ENCODE assay signal across 8 cellular contexts in the genomic region with DNA sequence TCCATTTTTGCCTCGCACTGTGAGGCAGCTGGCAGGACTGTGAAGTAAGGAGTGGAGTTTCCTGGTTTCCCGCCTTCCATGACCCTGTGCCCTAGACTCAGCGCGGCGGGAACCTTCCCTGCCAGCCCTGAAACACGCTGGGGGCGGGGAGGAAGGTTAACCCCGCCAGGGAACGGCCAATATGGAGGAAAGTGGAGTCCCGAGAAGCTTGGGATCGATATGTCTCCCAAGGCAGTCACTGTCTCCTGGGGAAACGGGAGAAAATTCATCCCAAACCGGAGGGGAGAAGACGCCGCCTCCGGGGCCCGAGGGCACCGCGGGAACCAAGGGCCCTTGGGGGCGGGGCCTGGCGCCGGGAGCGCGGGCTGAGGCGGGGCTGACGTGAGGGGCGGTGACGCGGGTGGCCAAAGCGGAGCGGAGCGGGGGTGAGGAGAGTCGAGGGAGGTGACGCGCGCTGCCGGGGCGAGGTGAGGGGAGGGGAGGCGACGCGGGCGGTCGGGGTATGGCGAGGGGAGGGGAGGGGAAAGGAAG. TPM values are rescaled to one million over a fixed set of nuclear protein-coding genes. Genes with fewer than 3 reads are reported as not detected.
DNase-seq lines count a peak whose midpoint lies in the region; ATAC-seq, FAIRE-seq and TF ChIP-seq lines count a peak whose summit lies in the region.

Gene HMCES, plus strand, starts transcription at position 432 of the 531 bp plus-strand sequence. CDS start 863 bp downstream, outside the sequence.

- peak; percentile 92 for ATAC-seq in CD4-positive, alpha-beta T cell (ENCODE audit: poor library complexity)
- ATAC-seq in GM21515 (IDR thresholded peaks at IDR 0.05; ENCODE audit: unreplicated experiment) = peak; percentile 41

- peak within 1 kb of the TSS; percentile 86 for H3K9ac ChIP-seq in endothelial cell of umbilical vein (replicated peaks; ENCODE audit: extremely low read depth, insufficient read depth, low read length)

- peak within 1 kb of the TSS; percentile 97 for H3K4me3 Mint-ChIP-seq in CD4-positive, alpha-beta T cell
- peak within 1 kb of the TSS; percentile 89 for H3K4me3 Mint-ChIP-seq in mesothelial cell of epicardium

- H3K79me2 ChIP-seq in endothelial cell of umbilical vein (ENCODE audit: control insufficient read depth, insufficient read depth, low read length) = peaks cover 11% of the 10 kb centered on the region

- peak within 1 kb of the TSS; percentile 95 for H3K27ac Mint-ChIP-seq in CD4-positive, alpha-beta T cell
- peak within 1 kb of the TSS; percentile 97 for H3K27ac Mint-ChIP-seq in mesothelial cell of epicardium

- peaks cover 18 to 28% of the 10 kb centered on the region in 2 experiments for H3K36me3 ChIP-seq in endothelial cell of umbilical vein (ENCODE audit: control insufficient read depth in 2 of 2, extremely low read depth in 1 of 2, insufficient read depth in 2 of 2, low read length in 2 of 2)

- peak within 1 kb of the TSS; percentile 90 for H2AFZ ChIP-seq in endothelial cell of umbilical vein (ENCODE audit: low read depth, low read length)

- peak within 1 kb of the TSS; percentile 81 to 98 (median 89) for H3K4me3 ChIP-seq in endothelial cell of umbilical vein (replicated peaks in 1 of 3; ENCODE audit: insufficient read depth in 1 of 3, low read depth in 1 of 3, low read length in 3 of 3)

- H3K27me3 Mint-ChIP-seq in CD4-positive, alpha-beta T cell = no peaks in the 10 kb centered on the region
- H3K27me3 Mint-ChIP-seq in mesothelial cell of epicardium (ENCODE audit: low read depth) = no peaks in the 10 kb centered on the region

- intact Hi-C loops in CD4-positive, alpha-beta T cell (cut with DNase I, micrococcal nuclease) = loop anchor here (1.0 to 5.0 kb wide), 2 partner anchors 36 to 119 kb away; no protein-coding TSS in a partner anchor
- intact Hi-C loops in endothelial cell of umbilical vein (cut with micrococcal nuclease) = no loop called here

- dilution Hi-C loops in endothelial cell of umbilical vein (cut with MboI; ENCODE audit: extremely low pct_ligation_motif_present, low sequenced_read_pairs) = no loop called here

- peaks cover 80% of the 10 kb centered on the region for H3K36me3 Mint-ChIP-seq in CD4-positive, alpha-beta T cell (ENCODE audit: low read depth)
- peaks cover 32% of the 10 kb centered on the region for H3K36me3 Mint-ChIP-seq in mesothelial cell of epicardium

- no peaks in the 10 kb centered on the region for H3K9me3 ChIP-seq in CD4-positive, alpha-beta T cell (ENCODE audit: control insufficient read depth, low read length)
- H3K9me3 ChIP-seq in endothelial cell of umbilical vein (replicated peaks; ENCODE audit: control insufficient read depth, insufficient read depth, low read length) = no peaks in the 10 kb centered on the region

- H3K9me3 Mint-ChIP-seq in CD4-positive, alpha-beta T cell = no peaks in the 10 kb centered on the region
- no peaks in the 10 kb centered on the region for H3K9me3 Mint-ChIP-seq in mesothelial cell of epicardium

- no peaks in the 10 kb centered on the region for H3K9me1 ChIP-seq in endothelial cell of umbilical vein (replicated peaks; ENCODE audit: control insufficient read depth, extremely low read depth, insufficient read depth, low read length)

- no peak for TF ChIP-seq EP300 in Ishikawa (IDR thresholded peaks at IDR 0.05; ENCODE audit: borderline replicate concordance)

- H3K27ac ChIP-seq in CD4-positive, alpha-beta T cell (ENCODE audit: low read depth, low read length) = peak within 1 kb of the TSS; percentile 90
- H3K27ac ChIP-seq in endothelial cell of umbilical vein (ENCODE audit: insufficient read depth, low read depth, low read length) = peak within 1 kb of the TSS; percentile 83

- TF ChIP-seq RAD21 in Ishikawa (IDR thresholded peaks at IDR 0.05; ENCODE audit: low read depth) = no peak

- TF ChIP-seq POLR2A in endothelial cell of umbilical vein (IDR thresholded peaks at IDR 0.05; ENCODE audit: low read depth, low read length) = no peak

- CTCF ChIA-PET in CD4-positive, alpha-beta T cell (lab: Charles Lee) = interaction anchor here (2.7 kb wide), 1 partner anchor 38 kb away, joined by 11 read pairs; a partner anchor contains a TSS
- CTCF ChIA-PET in endothelial cell of umbilical vein (lab: Charles Lee) = interaction anchor here (1.5 to 2.3 kb wide), 2 partner anchors 38 to 225 kb away, joined by 4 to 19 read pairs; a partner anchor contains a TSS

- no TSS peak for BruUV-seq in endothelial cell of umbilical vein (replicated peaks; lab: Mats Ljungman, UMichigan)

- peak within 1 kb of the TSS; percentile 95 for H3K4me2 ChIP-seq in endothelial cell of umbilical vein (ENCODE audit: insufficient read depth, low read length)

- POLR2A ChIA-PET in CD4-positive, alpha-beta T cell (lab: Charles Lee) = interaction anchor here (0.5 to 3.1 kb wide), 11 partner anchors 29 to 628 kb away, joined by 3 to 121 read pairs (median 5); partner anchors contain the start of genes ACAD9, CFAP92, COPG1 and RAB43
- POLR2A ChIA-PET in endothelial cell of umbilical vein (lab: Charles Lee) = interaction anchor here (0.7 to 1.4 kb wide), 3 partner anchors 38 to 158 kb away, joined by 3 to 12 read pairs (median 4); a partner anchor contains a TSS

- DNase-seq in CD4-positive, alpha-beta T cell = peak; percentile 91 to 97 (median 95)
- DNase-seq in OCI-M1 (lab: John Stamatoyannopoulos, UW) (peak; percentile 94), activated T-cell treated with anti-CD3 and anti-CD28 coated beads for 24 hours (ENCODE audit: low read depth) (peak; percentile 89), endothelial cell of umbilical vein (ENCODE audit: low read depth, low spot score) (peak; percentile 90), mesothelial cell of epicardium (ENCODE audit: low spot score in 2 of 2, unreplicated experiment in 2 of 2) (peak; percentile 90 to 92)
- peak; percentile 84 to 88 for DNase-seq in stimulated activated CD8-positive, alpha-beta memory T cell treated with anti-CD3 and anti-CD28 coated beads, Interleukin-15, amount 100 ng/mL, for 4 hours (ENCODE audit: low read depth in 2 of 2)

- H3K4me1 ChIP-seq in endothelial cell of umbilical vein (ENCODE audit: control insufficient read depth, extremely low read depth, insufficient read depth, low read length) = peaks cover 15% of the 10 kb centered on the region

- H3K27me3 ChIP-seq in CD4-positive, alpha-beta T cell (ENCODE audit: control insufficient read depth, insufficient read depth, low read length) = no peaks in the 10 kb centered on the region
- H3K27me3 ChIP-seq in endothelial cell of umbilical vein (ENCODE audit: control insufficient read depth in 2 of 2, insufficient read depth in 2 of 2, low read length in 2 of 2) = no peaks in the 10 kb centered on the region

- no peaks in the 10 kb centered on the region for H4K20me1 ChIP-seq in endothelial cell of umbilical vein (replicated peaks; ENCODE audit: control insufficient read depth, extremely low read depth, insufficient read depth, low read length)

- peaks cover 43% of the 10 kb centered on the region for H3K4me1 Mint-ChIP-seq in CD4-positive, alpha-beta T cell (ENCODE audit: low read depth)
- H3K4me1 Mint-ChIP-seq in mesothelial cell of epicardium = peaks cover 17% of the 10 kb centered on the region

- no peak for TF ChIP-seq CTCF in CD4-positive, alpha-beta T cell (IDR thresholded peaks at IDR 0.05)
- TF ChIP-seq CTCF in endothelial cell of umbilical vein (IDR thresholded peaks at IDR 0.05; ENCODE audit: extremely low read depth in 1 of 2, insufficient read depth in 1 of 2, low read depth in 1 of 2, low read length in 2 of 2) (no peak), mesothelial cell of epicardium (IDR thresholded peaks at IDR 0.05; ENCODE audit: unreplicated experiment) (no peak)

- FAIRE-seq in endothelial cell of umbilical vein (lab: Jason Lieb, UNC) = peak; percentile 80

TF ChIP-seq in Ishikawa, 13 proteins besides CTCF, POLR2A, EP300 and RAD21:
- TF ChIP-seq MAX (IDR thresholded peaks at IDR 0.05) (peak; percentile 80), TEAD4 (IDR thresholded peaks at IDR 0.05) (peak; percentile 31; the same call in 1 of the 2 replicates), ZBTB7A (IDR thresholded peaks at IDR 0.05; ENCODE audit: low read depth) (no peak; the same call in 1 of the 2 replicates), TCF12 (IDR thresholded peaks at IDR 0.05; ENCODE audit: low read depth) (0 out of 2 replicates have a peak, but pooled peaks have one; percentile 30), EGR1 (IDR thresholded peaks at IDR 0.05) (peak; percentile 54; the same call in 1 of the 2 replicates), FOXM1 (IDR thresholded peaks at IDR 0.05; ENCODE audit: borderline replicate concordance, low read depth) (no peak), YY1 (IDR thresholded peaks at IDR 0.05; ENCODE audit: low read depth) (peak; percentile 12; the same call in 1 of the 2 replicates)

TF ChIP-seq in endothelial cell of umbilical vein, 7 proteins besides CTCF, POLR2A, EP300 and RAD21:
- peak; percentile 49 for TF ChIP-seq POLR2AphosphoS5 (IDR thresholded peaks at IDR 0.05; ENCODE audit: insufficient read depth, low read depth, low read length)
- no peak for TF ChIP-seq GATA2 (IDR thresholded peaks at IDR 0.05; ENCODE audit: insufficient read depth, insufficient read length, low read depth, low read length)
- TF ChIP-seq MYC (IDR thresholded peaks at IDR 0.05; ENCODE audit: low read depth, low read length) = no peak

RNA-seq across cellular contexts. Expression of gene HMCES, which starts in this region (rescaled TPM):
- total RNA-seq in CD4-positive, alpha-beta T cell = 10 to 100 TPM; 63.5 to 64.0 TPM
- total RNA-seq in endothelial cell of umbilical vein (38.9 and 40.8 TPM in 2 replicates), mesothelial cell of epicardium (26.6 to 31.1 TPM (median 29.6 TPM) in 3 replicates)
- polyA plus RNA-seq in endothelial cell of umbilical vein = 21.7 and 30.6 TPM in 2 replicates
- polyA plus RNA-seq in endothelial cell of umbilical vein (2011; cell fraction: cytosol; rRNA removed) = 31.6 and 40.7 TPM in 2 replicates
- 24.2 and 26.0 TPM in 2 replicates for polyA plus RNA-seq in endothelial cell of umbilical vein (2011; cell fraction: nucleus; rRNA removed)
- 25.9 and 32.4 TPM in 2 replicates for polyA plus RNA-seq in endothelial cell of umbilical vein (2012)
- 16.4 and 17.8 TPM in 2 replicates for polyA minus RNA-seq in endothelial cell of umbilical vein
- 12.2 TPM for polyA minus RNA-seq in endothelial cell of umbilical vein (2011; cell fraction: cytosol; rRNA and poly(A)+ RNA removed)
- 5.3 and 7.0 TPM in 2 replicates for polyA minus RNA-seq in endothelial cell of umbilical vein (2011; cell fraction: nucleus; rRNA and poly(A)+ RNA removed)

Comparison
In these comparisons a context has a peak if more than half of its experiments do, and no peak if none do; other contexts are left out.
1. Peak in every context shown above with its lines: DNase-seq, ATAC-seq, H3K4me3 ChIP-seq and H3K27ac ChIP-seq.